In the genomic region with DNA sequence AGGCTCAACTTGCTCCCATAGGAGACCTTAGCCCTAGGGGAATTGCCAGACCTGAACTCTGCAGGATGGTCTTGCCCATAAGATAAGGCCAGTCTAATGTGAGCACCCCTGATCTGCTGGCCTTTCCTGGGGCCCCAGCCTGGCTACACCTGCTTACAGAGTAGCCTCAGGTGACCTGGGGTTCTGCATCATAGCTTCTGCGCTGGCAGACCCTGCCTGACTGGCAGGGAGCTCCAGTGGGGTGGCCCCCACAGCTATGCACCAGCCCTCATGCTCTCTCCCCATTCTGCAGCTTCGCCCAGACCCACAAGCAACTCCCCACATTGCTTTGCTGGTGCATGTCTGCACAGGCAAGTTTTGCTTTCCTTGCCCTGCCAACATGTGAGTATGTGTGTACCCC, we compare ENCODE assay signal across 30 cellular contexts.
"Had no signal": no experiment of that assay in that cellular context is flagged by ENCODE, and none has a peak within 500 bp of the region (broad histone marks: within the 10 kb centered on the region; RNA-seq: fewer than 3 reads in every experiment).

No MANE protein-coding gene starts in this region.

- ATAC-seq: activated CD8-positive, alpha-beta memory T cell treated with anti-CD3 and anti-CD28 coated beads, Interleukin-2, amount 10 ng/mL, durations not matched to agents 7 days and 5 days; activated CD8-positive, alpha-beta T cell treated with anti-CD3 and anti-CD28 coated beads, Interleukin-2, amount 10 ng/mL, durations not matched to agents 7 days and 5 days; activated naive CD8-positive, alpha-beta T cell treated with anti-CD3 and anti-CD28 coated beads, Interleukin-2, amount 50 U/mL, for 24 hours; body of pancreas had no signal

- H3K4me1 ChIP-seq: body of pancreas, breast epithelium had no signal

- H3K4me3 ChIP-seq: body of pancreas, breast epithelium had no signal

- FAIRE-seq: astrocyte, TTC549 had no signal

- H3K36me3 ChIP-seq: brain microvascular endothelial cell, breast epithelium had no signal

- H3K27ac ChIP-seq: body of pancreas, brain microvascular endothelial cell, breast epithelium, VCaP had no signal

- DNase-seq: activated B cell treated with CpG ODN at 0.5 μM for 24 hours; activated CD4-positive, alpha-beta memory T cell treated with anti-CD3 and anti-CD28 coated beads, Interleukin-2, amount 10 ng/mL, durations not matched to agents 7 days and 5 days; activated CD4-positive, alpha-beta T cell treated with anti-CD3 and anti-CD28 coated beads for 48 hours; activated CD4-positive, alpha-beta T cell treated with anti-CD3 and anti-CD28 coated beads, Interleukin-2, amount 10 ng/mL, durations not matched to agents 7 days and 5 days; activated CD4-positive, alpha-beta T cell treated with anti-CD3 and anti-CD28 coated beads, Interleukin-2, amount 50 U/mL, for 48 hours; activated CD4-positive, CD25-positive, alpha-beta regulatory T cell treated with anti-CD3 and anti-CD28 coated beads, Interleukin-2, amount 50 U/mL, for 72 hours; activated CD8-positive, alpha-beta memory T cell treated with anti-CD3 and anti-CD28 coated beads for 24 hours; activated CD8-positive, alpha-beta memory T cell treated with anti-CD3 and anti-CD28 coated beads, Interleukin-2, amount 10 ng/mL, durations not matched to agents 7 days and 5 days; activated CD8-positive, alpha-beta memory T cell treated with anti-CD3 and anti-CD28 coated beads, Interleukin-2, amount 50 U/mL, for 48 hours; activated CD8-positive, alpha-beta T cell treated with anti-CD3 and anti-CD28 coated beads, Interleukin-2, amount 10 ng/mL, durations not matched to agents 7 days and 5 days; activated effector memory CD4-positive, alpha-beta T cell treated with Interleukin-2 at 50 U/mL for 16 hours; activated gamma-delta T cell; activated naive CD4-positive, alpha-beta T cell treated with anti-CD3 and anti-CD28 coated beads, Interleukin-2, amount 10 ng/mL, durations not matched to agents 7 days and 5 days; activated naive CD4-positive, alpha-beta T cell treated with Interleukin-2 at 50 U/mL for 16 hours; activated naive CD8-positive, alpha-beta T cell treated with anti-CD3 and anti-CD28 coated beads, Interleukin-2, amount 10 ng/mL, durations not matched to agents 7 days and 5 days; activated naive CD8-positive, alpha-beta T cell treated with anti-CD3 and anti-CD28 coated beads, Interleukin-2, amount 50 U/mL, for 24 hours; activated T-cell treated with anti-CD3 and anti-CD28 coated beads, Interleukin-2, amount 50 U/mL, for 24 hours; activated T-cell treated with anti-CD3 and anti-CD28 coated beads, Interleukin-2, amount 50 U/mL, for 48 hours; amygdala; anterior cingulate cortex; body of pancreas; brain microvascular endothelial cell; central memory CD4-positive, alpha-beta T cell; T-helper 1 cell; T-helper 2 cell; T-helper 9 cell had no signal

- H3K27me3 ChIP-seq: body of pancreas, brain microvascular endothelial cell, breast epithelium had no signal
